10 cellular contexts compared by ENCODE assay signal in the genomic region with DNA sequence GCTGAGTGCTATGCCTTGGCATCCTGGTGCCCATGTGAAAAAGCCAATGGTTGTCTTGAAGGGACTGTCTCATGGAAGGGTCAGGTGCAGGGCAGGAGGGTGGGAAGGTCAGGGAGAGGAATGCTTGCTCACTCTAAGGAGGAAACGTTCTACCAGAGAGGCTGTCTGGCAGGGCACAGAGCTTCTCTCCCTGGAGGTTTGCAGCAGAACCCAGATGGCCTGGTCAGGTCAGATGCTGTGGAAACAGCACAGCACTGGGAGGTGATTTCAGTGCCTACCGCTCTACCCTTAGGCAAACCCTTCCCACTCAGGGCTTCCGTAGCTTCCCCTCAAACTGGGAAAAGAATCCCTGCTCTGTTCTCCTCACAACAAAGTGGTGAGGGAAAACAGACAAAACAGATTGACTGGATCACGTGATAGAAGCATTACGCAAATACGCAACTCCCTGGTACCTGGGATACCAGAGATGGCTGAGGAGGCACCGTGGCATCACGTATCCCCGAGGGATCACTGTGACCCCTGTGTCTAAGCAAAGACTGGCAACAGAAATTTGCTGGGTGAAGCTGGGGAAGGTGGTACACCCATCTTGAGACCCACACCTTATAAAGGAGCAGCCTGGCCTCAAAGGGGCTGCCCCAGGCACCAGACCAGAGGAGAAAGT. TPM values are rescaled to one million over a fixed set of nuclear protein-coding genes. Genes with fewer than 3 reads are reported as not detected.
DNase-seq lines count a peak whose midpoint lies in the region; ATAC-seq, FAIRE-seq and TF ChIP-seq lines count a peak whose summit lies in the region.
"Had no signal": no experiment of that assay in that cellular context is flagged by ENCODE, and none has a peak within 500 bp of the region (broad histone marks: within the 10 kb centered on the region; RNA-seq: fewer than 3 reads in every experiment).

No MANE protein-coding gene starts in this region.

- H3K36me3 ChIP-seq in Karpas-422 (ENCODE audit: insufficient read depth, low read length): no peaks in the 10 kb centered on the region
- peaks cover 35% of the 10 kb centered on the region; the same call in 2 of the 3 replicates for H3K36me3 ChIP-seq in K562 (ENCODE audit: control insufficient read depth, insufficient read depth, low read length)
- peaks cover 0 to 6% of the 10 kb centered on the region in 2 donors for H3K36me3 ChIP-seq in muscle layer of duodenum (ENCODE audit: control insufficient read depth in 1 of 2, insufficient read depth in 2 of 2, low read length in 2 of 2)

- POLR2A ChIA-PET in AG04450 (lab: Yijun Ruan, JAX): no interaction called here
- POLR2A ChIA-PET in K562 (lab: Yijun Ruan, JAX): interaction anchor here (1.1 kb wide), 1 partner anchor 15 kb away, joined by 3 read pairs; no protein-coding TSS in a partner anchor

- no peak for ATAC-seq in K562
- ATAC-seq in GM19324 (IDR thresholded peaks at IDR 0.05; ENCODE audit: low FRiP score, unreplicated experiment): no peak
- no peak for ATAC-seq in HG03039 (IDR thresholded peaks at IDR 0.05; ENCODE audit: unreplicated experiment)

- in situ Hi-C loops in K562 (cut with MboI): no loop called here

- peaks cover 5% of the 10 kb centered on the region; the same call in 1 of the 2 replicates for H4K20me1 ChIP-seq in Karpas-422 (ENCODE audit: insufficient read depth, low read depth, low read length)
- H4K20me1 ChIP-seq in K562 (replicated peaks; ENCODE audit: control insufficient read depth, insufficient read depth, low read length): peaks cover 6% of the 10 kb centered on the region

- H3K9me1 ChIP-seq in K562 (ENCODE audit: control insufficient read depth, insufficient read depth, low read length): no peaks in the 10 kb centered on the region

- CTCF ChIA-PET in AG04450 (lab: Charles Lee) (interaction anchor here (2.2 kb wide), 1 partner anchor 62 kb away, joined by 9 read pairs; no protein-coding TSS in a partner anchor), K562 (lab: Yijun Ruan, JAX; ENCODE audit: low intra/inter-chr PET ratio) (no interaction called here)

- no peaks in the 10 kb centered on the region for H3K27me3 ChIP-seq in AG04450 (ENCODE audit: control insufficient read depth, insufficient read depth, low read length)
- no peaks in the 10 kb centered on the region for H3K27me3 ChIP-seq in Karpas-422 (ENCODE audit: low read length)
- H3K27me3 ChIP-seq in K562 (ENCODE audit: control insufficient read depth in 2 of 2, insufficient read depth in 2 of 2, low read length in 2 of 2): no peaks in the 10 kb centered on the region
- H3K27me3 ChIP-seq in muscle layer of duodenum (ENCODE audit: low read depth, low read length): no peaks in the 10 kb centered on the region

- no peak for TF ChIP-seq POLR2A in K562 (conservative IDR thresholded peaks at IDR 0.05)

- BruUV-seq in K562 (replicated peaks; lab: Mats Ljungman, UMichigan): no TSS peak

- DNase-seq in AG04450 (ENCODE audit: low read depth, low spot score) (no peak), Karpas-422 (no peak), K562 (ENCODE audit: extremely low read depth in 1 of 4, low spot score in 3 of 4) (no peak), EL (no peak), H4 (ENCODE audit: low spot score) (no peak)
- DNase-seq: activated CD4-positive, alpha-beta T cell treated with anti-CD3 and anti-CD28 coated beads for 1 hour; hippocampal formation had no signal

- no peak for TF ChIP-seq EP300 in K562 (IDR thresholded peaks at IDR 0.05; ENCODE audit: low read length)

- no peaks in the 10 kb centered on the region for H3K9me2 ChIP-seq in Karpas-422 (replicated peaks; ENCODE audit: insufficient read depth, low read length)

- H3K4me2 ChIP-seq in Karpas-422 (ENCODE audit: low read depth, low read length, poor library complexity, severe bottlenecking): peak overlapping the region; percentile 100
- peak overlapping the region; percentile 93 for H3K4me2 ChIP-seq in K562 (ENCODE audit: insufficient read depth, low read length)

- FAIRE-seq in K562 (lab: Jason Lieb, UNC): no peak

- H3K9me3 ChIP-seq in AG04450 (ENCODE audit: control insufficient read depth, insufficient read depth, low read length) (no peaks in the 10 kb centered on the region; the same call in 1 of the 2 replicates), Karpas-422 (ENCODE audit: low read length) (no peaks in the 10 kb centered on the region), K562 (replicated peaks; ENCODE audit: control insufficient read depth, insufficient read depth, low read depth, low read length) (no peaks in the 10 kb centered on the region), muscle layer of duodenum (ENCODE audit: control insufficient read depth in 1 of 2, low read length in 2 of 2) (no peaks in the 10 kb centered on the region)

- no peak overlapping the region for H2AFZ ChIP-seq in Karpas-422 (ENCODE audit: low read length)
- no peak overlapping the region for H2AFZ ChIP-seq in K562 (ENCODE audit: low read depth, low read length)

- intact Hi-C loops in K562 (cut with micrococcal nuclease): loop anchor here (10.0 kb wide), 1 partner anchor 218 kb away; no protein-coding TSS in a partner anchor

- peaks cover 24% of the 10 kb centered on the region for H3K79me2 ChIP-seq in Karpas-422 (ENCODE audit: low read length)
- peaks cover 87% of the 10 kb centered on the region for H3K79me2 ChIP-seq in K562 (ENCODE audit: control insufficient read depth, insufficient read depth, low read length)

- WGBS in K562 (ENCODE audit: insufficient coverage, low coverage, missing lambda C conversion rate): 77% methylated on average over 9 of the region's 9 CpGs

- no peak for TF ChIP-seq CTCF in AG04450 (IDR thresholded peaks at IDR 0.05; ENCODE audit: low read depth, low read length)
- no peak for TF ChIP-seq CTCF in K562 (IDR thresholded peaks at IDR 0.05 in 2 of 3, conservative IDR thresholded peaks at IDR 0.05 in 1 of 3; ENCODE audit: insufficient read depth in 2 of 3, low read depth in 1 of 3, low read length in 3 of 3)

- H3K27ac ChIP-seq in AG04450 (ENCODE audit: low read depth, low read length) (peak overlapping the region; percentile 11), Karpas-422 (ENCODE audit: low read length) (no peak overlapping the region), K562 (ENCODE audit: extremely low read depth, low read depth, low read length) (no peak overlapping the region; the same call in 2 of the 3 replicates), muscle layer of duodenum (ENCODE audit: low read length) (peak overlapping the region; percentile 98)

- H3K9ac ChIP-seq in Karpas-422 (ENCODE audit: low read length) (peak overlapping the region; percentile 97), K562 (ENCODE audit: insufficient read depth in 1 of 2, low read depth in 2 of 2, low read length in 2 of 2) (peak overlapping the region; percentile 80 to 88; a peak in 1 of 4 replicates)

- no peak overlapping the region for H3K4me3 ChIP-seq in AG04450 (ENCODE audit: low read depth, low read length)
- H3K4me3 ChIP-seq in Karpas-422 (ENCODE audit: low read length): peak overlapping the region; percentile 23; the same call in 1 of the 2 replicates
- no peak overlapping the region for H3K4me3 ChIP-seq in K562
- peak overlapping the region in 1 of 2 donors; percentile 4 for H3K4me3 ChIP-seq in muscle layer of duodenum (ENCODE audit: low read depth in 1 of 2, low read length in 2 of 2)

- TF ChIP-seq RAD21 in K562 (CRISPR knock-in tag; conservative IDR thresholded peaks at IDR 0.05 in 1 of 2, IDR thresholded peaks at IDR 0.05 in 1 of 2): no peak

- H3K4me1 ChIP-seq in Karpas-422 (ENCODE audit: low read length) (peaks cover 75% of the 10 kb centered on the region), K562 (replicated peaks in 1 of 2; ENCODE audit: control insufficient read depth in 2 of 2, insufficient read depth in 2 of 2, low read length in 2 of 2) (peaks cover 57 to 68% of the 10 kb centered on the region in 2 experiments), muscle layer of duodenum (ENCODE audit: control insufficient read depth in 1 of 2, insufficient read depth in 2 of 2, low read length in 2 of 2) (peaks cover 45 to 55% of the 10 kb centered on the region in 2 donors)

RNA-seq across cellular contexts. Expression of a gene that starts 3.9 kb away (rescaled TPM):
- polyA plus RNA-seq in AG04450 (2011; rRNA removed) (96.2 and 121 TPM in 2 replicates), K562 (2011; rRNA removed) (42.9 and 52.4 TPM in 2 replicates), K562 (2014; fragmentation: Illumina TruSeq; extraction: Trizol) (44.5 and 50.6 TPM in 2 replicates), K562 (2014; fragmentation: Nextera tagmentation; extraction: Ambion mirVana) (1 to 10 TPM; 3.9 to 5.1 TPM), K562 (2014; rRNA removed) (64.2 and 72.6 TPM in 2 replicates)
- 82.4 and 91.3 TPM in 2 replicates for polyA minus RNA-seq in AG04450 (2011; rRNA and poly(A)+ RNA removed)
- total RNA-seq in Karpas-422 (2014; rRNA removed; shearing (Covaris generic); ENCODE audit: low replicate concordance): 28.6 and 42.8 TPM in 2 replicates
- 73.7 and 86.6 TPM in 2 replicates for total RNA-seq in K562 (2011; cell fraction: chromatin; rRNA removed; ENCODE audit: low replicate concordance)
- 95.9 and 106 TPM in 2 replicates for total RNA-seq in K562 (2011; cell fraction: nucleolus; rRNA removed)
- total RNA-seq in K562 (2011; cell fraction: nucleoplasm; rRNA removed): 91.3 and 109 TPM in 2 replicates
- total RNA-seq in K562 (2014; rRNA removed) (56.1 and 59.2 TPM in 2 replicates), K562 (2014; rRNA removed; fragmentation: Illumina TruSeq; extraction: Trizol) (34.4 and 37.9 TPM in 2 replicates), K562 (2015; rRNA removed; fragmentation: Illumina TruSeq; extraction: Trizol) (49.0 and 50.9 TPM in 2 replicates), K562 (2021) (71.7 and 82.7 TPM in 2 replicates)
- polyA plus RNA-seq in K562 (2011; cell fraction: cytosol; rRNA removed): 63.9 and 119 TPM in 2 replicates
- polyA plus RNA-seq in K562 (2011; cell fraction: nucleus; rRNA removed): 59.1 and 67.4 TPM in 2 replicates
- polyA plus RNA-seq in K562 (2012): 75.0 and 92.9 TPM in 2 replicates
- 36.0 and 42.1 TPM in 2 replicates for polyA minus RNA-seq in K562 (2011; rRNA and poly(A)+ RNA removed)
- polyA minus RNA-seq in K562 (2011; cell fraction: cytosol; rRNA and poly(A)+ RNA removed): 40.6 and 47.7 TPM in 2 replicates
- polyA minus RNA-seq in K562 (2011; cell fraction: nucleus; rRNA and poly(A)+ RNA removed): 18.3 and 30.5 TPM in 2 replicates
- total RNA-seq in H4 (2014; rRNA removed; shearing (Covaris generic)): 59.1 and 81.0 TPM in 2 replicates

RNA-seq across cellular contexts. Expression of a gene that starts 54.6 kb away (rescaled TPM):
- polyA plus RNA-seq in AG04450 (2011; rRNA removed) (13.7 and 18.0 TPM in 2 replicates), K562 (2011; rRNA removed) (37.5 and 38.6 TPM in 2 replicates), K562 (2014; fragmentation: Illumina TruSeq; extraction: Trizol) (21.6 and 25.0 TPM in 2 replicates), K562 (2014; fragmentation: Nextera tagmentation; extraction: Ambion mirVana) (10 to 100 TPM; 12.2 to 18.1 TPM), K562 (2014; rRNA removed) (19.2 and 32.9 TPM in 2 replicates)
- polyA minus RNA-seq in AG04450 (2011; rRNA and poly(A)+ RNA removed): 13.4 and 23.5 TPM in 2 replicates
- total RNA-seq in Karpas-422 (2014; rRNA removed; shearing (Covaris generic); ENCODE audit: low replicate concordance): 52.5 and 53.2 TPM in 2 replicates
- 20.6 and 74.4 TPM in 2 replicates for total RNA-seq in K562 (2011; cell fraction: chromatin; rRNA removed; ENCODE audit: low replicate concordance)
- 10.7 and 15.1 TPM in 2 replicates for total RNA-seq in K562 (2011; cell fraction: nucleolus; rRNA removed)
- total RNA-seq in K562 (2011; cell fraction: nucleoplasm; rRNA removed): 20.2 and 22.8 TPM in 2 replicates
- total RNA-seq in K562 (2014; rRNA removed) (18.9 and 22.2 TPM in 2 replicates), K562 (2014; rRNA removed; fragmentation: Illumina TruSeq; extraction: Trizol) (32.8 and 33.9 TPM in 2 replicates), K562 (2015; rRNA removed; fragmentation: Illumina TruSeq; extraction: Trizol) (25.8 and 28.8 TPM in 2 replicates), K562 (2021) (22.9 and 24.0 TPM in 2 replicates)
- 4.0 and 9.8 TPM in 2 replicates for polyA plus RNA-seq in K562 (2011; cell fraction: cytosol; rRNA removed)
- 41.6 and 58.9 TPM in 2 replicates for polyA plus RNA-seq in K562 (2011; cell fraction: nucleus; rRNA removed)
- 22.2 and 23.9 TPM in 2 replicates for polyA plus RNA-seq in K562 (2012)
- 45.8 and 63.5 TPM in 2 replicates for polyA minus RNA-seq in K562 (2011; rRNA and poly(A)+ RNA removed)
- polyA minus RNA-seq in K562 (2011; cell fraction: cytosol; rRNA and poly(A)+ RNA removed): 13.9 and 14.1 TPM in 2 replicates
- 17.5 and 36.4 TPM in 2 replicates for polyA minus RNA-seq in K562 (2011; cell fraction: nucleus; rRNA and poly(A)+ RNA removed)
- total RNA-seq in H4 (2014; rRNA removed; shearing (Covaris generic)): 22.6 and 27.7 TPM in 2 replicates

Comparison
In these comparisons a context has a peak if more than half of its experiments do, and no peak if none do; other contexts are left out.
1. H3K27ac ChIP-seq: peak in AG04450 (single experiment) and muscle layer of duodenum (single experiment); none in Karpas-422 (single experiment) and K562 (single experiment).